In the genomic region with DNA sequence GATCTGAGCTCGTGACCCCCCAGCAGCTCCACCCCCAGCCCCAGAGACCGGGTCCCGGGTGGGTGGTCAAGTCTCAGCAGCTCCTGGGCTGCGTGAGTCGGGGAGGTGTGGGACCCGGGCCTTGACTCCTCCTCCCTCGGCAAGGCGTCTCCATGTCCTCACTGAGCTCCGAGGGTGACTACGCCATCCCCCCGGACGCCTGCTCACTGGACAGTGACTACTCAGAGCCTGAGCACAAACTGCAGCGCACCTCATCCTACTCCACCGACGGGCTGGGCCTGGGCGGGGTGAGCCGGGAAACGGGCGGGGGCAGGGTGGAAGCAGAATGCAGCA, we compare ENCODE assay signal across 14 cellular contexts. TPM values are rescaled to one million over a fixed set of nuclear protein-coding genes. Genes with fewer than 3 reads are reported as not detected.
"Had no signal": no experiment of that assay in that cellular context is flagged by ENCODE, and none has a peak within 500 bp of the region (broad histone marks: within the 10 kb centered on the region; RNA-seq: fewer than 3 reads in every experiment).

No MANE protein-coding gene starts in this region.

- FAIRE-seq: endometrium, kidney had no signal

- H3K4me3 Mint-ChIP-seq: activated naive CD8-positive, alpha-beta T cell treated with anti-CD3 and anti-CD28 coated beads, Interleukin-2, amount 50 U/mL, for 24 hours; dendritic cell treated with granulocyte-macrophage colony-stimulating factor and Interleukin-4, amounts not matched to agents 40 ng/mL and 50 ng/mL, for 4 days; memory B cell; neural progenitor cell; T-helper 17 cell had no signal

- H3K4me1 ChIP-seq: left ventricle myocardium inferior, prostate gland, right atrium auricular region, transverse colon, uterus had no signal

- H3K27ac Mint-ChIP-seq: activated naive CD8-positive, alpha-beta T cell treated with anti-CD3 and anti-CD28 coated beads, Interleukin-2, amount 50 U/mL, for 24 hours; memory B cell; neural progenitor cell; T-helper 17 cell had no signal

- H3K9ac ChIP-seq: neural progenitor cell had no signal

- H3K27me3 Mint-ChIP-seq: activated naive CD8-positive, alpha-beta T cell treated with anti-CD3 and anti-CD28 coated beads, Interleukin-2, amount 50 U/mL, for 24 hours had no signal

- H3K9me3 ChIP-seq: left ventricle myocardium inferior, prostate gland, right atrium auricular region, stomach, transverse colon, uterus had no signal

- H3K27me3 ChIP-seq: neural progenitor cell, right atrium auricular region, stomach, transverse colon, uterus had no signal

- H3K36me3 ChIP-seq: left ventricle myocardium inferior, neural progenitor cell, prostate gland, right atrium auricular region, transverse colon, uterus had no signal

- DNase-seq: kidney had no signal

- H3K4me3 ChIP-seq: left ventricle myocardium inferior, neural progenitor cell, prostate gland, right atrium auricular region, stomach, transverse colon, uterus had no signal

- H3K9me3 Mint-ChIP-seq: activated naive CD8-positive, alpha-beta T cell treated with anti-CD3 and anti-CD28 coated beads, Interleukin-2, amount 50 U/mL, for 24 hours; dendritic cell treated with granulocyte-macrophage colony-stimulating factor and Interleukin-4, amounts not matched to agents 40 ng/mL and 50 ng/mL, for 4 days; memory B cell; neural progenitor cell had no signal

- H3K27ac ChIP-seq: left ventricle myocardium inferior, neural progenitor cell, prostate gland, right atrium auricular region, stomach, transverse colon, uterus had no signal

- H3K36me3 Mint-ChIP-seq: memory B cell, neural progenitor cell had no signal

RNA-seq across cellular contexts. Expression of gene PLEKHH1, which starts 38.9 kb away (rescaled TPM):
- total RNA-seq: mononuclear cell had no signal
